7 cellular contexts compared by ENCODE assay signal in the genomic region with DNA sequence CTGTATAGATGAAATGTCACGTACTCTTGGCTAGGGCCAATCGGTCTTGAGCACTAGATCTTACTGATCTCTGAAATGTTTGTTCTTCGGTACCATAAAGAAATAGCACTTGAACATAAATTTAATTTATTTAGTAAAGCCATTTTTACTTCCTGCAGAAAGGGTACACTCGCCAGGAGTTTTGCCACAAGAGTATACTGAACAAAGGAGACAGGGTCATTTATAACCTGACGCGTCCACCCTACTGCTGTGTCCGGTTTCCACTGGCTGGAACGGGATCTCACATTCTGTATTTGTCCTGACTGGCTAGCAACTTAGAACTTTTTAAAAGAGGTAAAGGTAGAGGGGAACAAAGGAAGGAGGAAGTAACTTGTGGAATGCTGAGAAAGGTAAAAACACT. TPM values are rescaled to one million over a fixed set of nuclear protein-coding genes. Genes with fewer than 3 reads are reported as not detected.
A peak's percentile ranks its signal among the peaks of the same experiment; 100 is the strongest.
DNase-seq lines count a peak whose midpoint lies in the region; ATAC-seq, FAIRE-seq and TF ChIP-seq lines count a peak whose summit lies in the region.
"Not testable (repeated sequence)": the region's sequence is repeated elsewhere in the genome, so short reads cannot be mapped to it uniquely, and the experiment has no call there.

No MANE protein-coding gene starts in this region.

- peaks cover 67% of the 10 kb centered on the region for H3K79me2 ChIP-seq in astrocyte (ENCODE audit: insufficient read depth, low read length)

- H3K9me3 ChIP-seq in Caco-2; astrocyte (ENCODE audit: insufficient read depth, low read depth, low read length); esophagus squamous epithelium: not testable (repeated sequence)

- TF ChIP-seq POLR2A in esophagus squamous epithelium (IDR thresholded peaks at IDR 0.05) = not testable (repeated sequence)

- not testable (repeated sequence) for DNase-seq in Caco-2; activated T-helper 2 cell treated with anti-CD3 and anti-CD28 coated beads, Interferon-gamma antibody, Interleukin-2, Interleukin-4, amounts not matched to agents 10 μg/mL and 5 μg/mL and 100 μg/mL, durations not matched to agents 14 hours and 24 hours and 36 hours (ENCODE audit: low spot score); astrocyte (ENCODE audit: low read depth); esophagus squamous epithelium (lab: John Stamatoyannopoulos, UW); naive thymus-derived CD8-positive, alpha-beta T cell

- CTCF ChIA-PET in Caco-2 (lab: Charles Lee) = not testable (repeated sequence)

- 51 to 54% methylated on average over 7 to 8 of the region's 8 CpGs for WGBS in esophagus squamous epithelium, 2 donors

- H3K27me3 ChIP-seq in Caco-2 (replicated peaks; ENCODE audit: control insufficient read depth, insufficient read depth, low read length); astrocyte (ENCODE audit: insufficient read depth, low read length); esophagus squamous epithelium: not testable (repeated sequence)

- not testable (repeated sequence) for H3K9ac ChIP-seq in astrocyte (ENCODE audit: low read length)

- not testable (repeated sequence) for TF ChIP-seq CTCF in Caco-2 (IDR thresholded peaks at IDR 0.05; ENCODE audit: insufficient read depth in 1 of 2, low read depth in 1 of 2, low read length in 1 of 2, severe bottlenecking in 1 of 2, unreplicated experiment in 1 of 2); astrocyte (IDR thresholded peaks at IDR 0.05; ENCODE audit: insufficient read depth, low read depth, low read length); esophagus squamous epithelium (IDR thresholded peaks at IDR 0.05)

- not testable (repeated sequence) for H2AFZ ChIP-seq in astrocyte (ENCODE audit: low read depth, low read length)

- H3K27ac Mint-ChIP-seq in Caco-2 (ENCODE audit: unreplicated experiment) (peak overlapping the region; percentile 0), astrocyte (ENCODE audit: unreplicated experiment) (peak overlapping the region; percentile 23)
- H3K27ac Mint-ChIP-seq in T-helper 1 cell treated with Interleukin-12 subunit alpha and Interleukin-12 subunit beta and Interleukin-4 antibody, amounts not matched to agents 30 μg/mL and 1 μg/mL, for 36 hours = peak overlapping the region; percentile 38
- H3K27ac Mint-ChIP-seq in activated T-helper 2 cell treated with anti-CD3 and anti-CD28 coated beads, Interferon-gamma antibody, Interleukin-2, Interleukin-4, amounts not matched to agents 10 μg/mL and 5 μg/mL and 100 μg/mL, durations not matched to agents 14 hours and 24 hours and 36 hours = peak overlapping the region; percentile 36
- peak overlapping the region; percentile 58 to 89 (median 78) for H3K27ac Mint-ChIP-seq in naive thymus-derived CD8-positive, alpha-beta T cell
- peak overlapping the region; percentile 43 for H3K27ac Mint-ChIP-seq in stimulated activated memory B cell treated with anti-CD40 and anti-IgM and Interleukin-4, amounts not matched to agents 10 μg/mL and 1 μg/mL and 100 μg/mL, for 72 hours

- H3K4me1 ChIP-seq in Caco-2 = not testable (repeated sequence)
- H3K4me1 ChIP-seq in astrocyte (ENCODE audit: insufficient read depth, low read length) (peaks cover 13% of the 10 kb centered on the region), esophagus squamous epithelium (peaks cover 8 to 57% (median 12%) of the 10 kb centered on the region in 3 donors)

- peaks cover 78% of the 10 kb centered on the region for H3K36me3 Mint-ChIP-seq in Caco-2 (ENCODE audit: insufficient read depth, unreplicated experiment)
- H3K36me3 Mint-ChIP-seq in T-helper 1 cell treated with Interleukin-12 subunit alpha and Interleukin-12 subunit beta and Interleukin-4 antibody, amounts not matched to agents 30 μg/mL and 1 μg/mL, for 36 hours (ENCODE audit: low read depth) = peaks cover 34% of the 10 kb centered on the region
- peaks cover 61% of the 10 kb centered on the region for H3K36me3 Mint-ChIP-seq in activated T-helper 2 cell treated with anti-CD3 and anti-CD28 coated beads, Interferon-gamma antibody, Interleukin-2, Interleukin-4, amounts not matched to agents 10 μg/mL and 5 μg/mL and 100 μg/mL, durations not matched to agents 14 hours and 24 hours and 36 hours (ENCODE audit: low read depth)
- not testable (repeated sequence) for H3K36me3 Mint-ChIP-seq in astrocyte (ENCODE audit: low read depth, unreplicated experiment)
- H3K36me3 Mint-ChIP-seq in naive thymus-derived CD8-positive, alpha-beta T cell = peaks cover 0 to 44% (median 3%) of the 10 kb centered on the region in 3 donors
- peaks cover 30% of the 10 kb centered on the region for H3K36me3 Mint-ChIP-seq in stimulated activated memory B cell treated with anti-CD40 and anti-IgM and Interleukin-4, amounts not matched to agents 10 μg/mL and 1 μg/mL and 100 μg/mL, for 72 hours

- peaks cover 31% of the 10 kb centered on the region for H3K4me1 Mint-ChIP-seq in Caco-2 (ENCODE audit: low read depth, unreplicated experiment)
- H3K4me1 Mint-ChIP-seq in T-helper 1 cell treated with Interleukin-12 subunit alpha and Interleukin-12 subunit beta and Interleukin-4 antibody, amounts not matched to agents 30 μg/mL and 1 μg/mL, for 36 hours (ENCODE audit: low read depth) = peaks cover 58% of the 10 kb centered on the region
- peaks cover 76% of the 10 kb centered on the region for H3K4me1 Mint-ChIP-seq in activated T-helper 2 cell treated with anti-CD3 and anti-CD28 coated beads, Interferon-gamma antibody, Interleukin-2, Interleukin-4, amounts not matched to agents 10 μg/mL and 5 μg/mL and 100 μg/mL, durations not matched to agents 14 hours and 24 hours and 36 hours (ENCODE audit: low read depth)
- peaks cover 37% of the 10 kb centered on the region for H3K4me1 Mint-ChIP-seq in astrocyte (ENCODE audit: low read depth, unreplicated experiment)
- H3K4me1 Mint-ChIP-seq in naive thymus-derived CD8-positive, alpha-beta T cell = peaks cover 30 to 67% (median 65%) of the 10 kb centered on the region in 4 donors
- H3K4me1 Mint-ChIP-seq in stimulated activated memory B cell treated with anti-CD40 and anti-IgM and Interleukin-4, amounts not matched to agents 10 μg/mL and 1 μg/mL and 100 μg/mL, for 72 hours = peaks cover 61% of the 10 kb centered on the region

- not testable (repeated sequence) for H3K4me3 ChIP-seq in Caco-2 (ENCODE audit: low read depth, low read length); astrocyte (ENCODE audit: insufficient read depth, low read depth, low read length); esophagus squamous epithelium

- not testable (repeated sequence) for H3K4me2 ChIP-seq in astrocyte (ENCODE audit: low read length)

- intact Hi-C loops in Caco-2 (cut with micrococcal nuclease; ENCODE audit: unreplicated experiment); activated T-helper 2 cell treated with anti-CD3 and anti-CD28 coated beads, Interferon-gamma antibody, Interleukin-2, Interleukin-4, amounts not matched to agents 10 μg/mL and 5 μg/mL and 100 μg/mL, durations not matched to agents 14 hours and 24 hours and 36 hours (cut with micrococcal nuclease); esophagus squamous epithelium (cut with DNase I): not testable (repeated sequence)

- H3K27ac ChIP-seq in astrocyte (ENCODE audit: low read depth, low read length) = not testable (repeated sequence)
- H3K27ac ChIP-seq in esophagus squamous epithelium = peak overlapping the region in 3 of 4 donors; percentile 4 to 47 (median 18)

- H3K27me3 Mint-ChIP-seq in Caco-2 (ENCODE audit: insufficient read depth, unreplicated experiment); T-helper 1 cell treated with Interleukin-12 subunit alpha and Interleukin-12 subunit beta and Interleukin-4 antibody, amounts not matched to agents 30 μg/mL and 1 μg/mL, for 36 hours (ENCODE audit: low read depth); activated T-helper 2 cell treated with anti-CD3 and anti-CD28 coated beads, Interferon-gamma antibody, Interleukin-2, Interleukin-4, amounts not matched to agents 10 μg/mL and 5 μg/mL and 100 μg/mL, durations not matched to agents 14 hours and 24 hours and 36 hours (ENCODE audit: low read depth); astrocyte (ENCODE audit: low read depth, unreplicated experiment); naive thymus-derived CD8-positive, alpha-beta T cell; stimulated activated memory B cell treated with anti-CD40 and anti-IgM and Interleukin-4, amounts not matched to agents 10 μg/mL and 1 μg/mL and 100 μg/mL, for 72 hours: not testable (repeated sequence)

- POLR2A ChIA-PET in Caco-2 (lab: Charles Lee) = not testable (repeated sequence)
- POLR2A ChIA-PET in naive thymus-derived CD8-positive, alpha-beta T cell (lab: Charles Lee) = interaction anchor here (0.6 kb wide), 1 partner anchor 480 kb away, joined by 3 read pairs; no protein-coding TSS in a partner anchor

- not testable (repeated sequence) for H4K20me1 ChIP-seq in astrocyte (ENCODE audit: insufficient read depth, low read length)

- not testable (repeated sequence) for H3K36me3 ChIP-seq in Caco-2 (ENCODE audit: control insufficient read depth, insufficient read depth, low read length)
- H3K36me3 ChIP-seq in astrocyte (ENCODE audit: insufficient read depth, low read length) (peaks cover 20% of the 10 kb centered on the region), esophagus squamous epithelium (peaks cover 0 to 35% (median 6%) of the 10 kb centered on the region in 3 donors)

- H3K9me3 Mint-ChIP-seq in Caco-2 (ENCODE audit: unreplicated experiment); T-helper 1 cell treated with Interleukin-12 subunit alpha and Interleukin-12 subunit beta and Interleukin-4 antibody, amounts not matched to agents 30 μg/mL and 1 μg/mL, for 36 hours; activated T-helper 2 cell treated with anti-CD3 and anti-CD28 coated beads, Interferon-gamma antibody, Interleukin-2, Interleukin-4, amounts not matched to agents 10 μg/mL and 5 μg/mL and 100 μg/mL, durations not matched to agents 14 hours and 24 hours and 36 hours; astrocyte (ENCODE audit: unreplicated experiment); naive thymus-derived CD8-positive, alpha-beta T cell; stimulated activated memory B cell treated with anti-CD40 and anti-IgM and Interleukin-4, amounts not matched to agents 10 μg/mL and 1 μg/mL and 100 μg/mL, for 72 hours: not testable (repeated sequence)

- H3K4me3 Mint-ChIP-seq in Caco-2 (ENCODE audit: unreplicated experiment) = peak overlapping the region; percentile 41
- H3K4me3 Mint-ChIP-seq in T-helper 1 cell treated with Interleukin-12 subunit alpha and Interleukin-12 subunit beta and Interleukin-4 antibody, amounts not matched to agents 30 μg/mL and 1 μg/mL, for 36 hours; activated T-helper 2 cell treated with anti-CD3 and anti-CD28 coated beads, Interferon-gamma antibody, Interleukin-2, Interleukin-4, amounts not matched to agents 10 μg/mL and 5 μg/mL and 100 μg/mL, durations not matched to agents 14 hours and 24 hours and 36 hours (ENCODE audit: low read depth); astrocyte (ENCODE audit: unreplicated experiment); stimulated activated memory B cell treated with anti-CD40 and anti-IgM and Interleukin-4, amounts not matched to agents 10 μg/mL and 1 μg/mL and 100 μg/mL, for 72 hours: not testable (repeated sequence)
- peak overlapping the region in 6 of 10 donors; percentile 23 to 64 (median 34) for H3K4me3 Mint-ChIP-seq in naive thymus-derived CD8-positive, alpha-beta T cell

- not testable (repeated sequence) for FAIRE-seq in astrocyte (lab: Jason Lieb, UNC)

- not testable (repeated sequence) for BruUV-seq in Caco-2 (replicated peaks; lab: Mats Ljungman, UMichigan)

- ATAC-seq in naive thymus-derived CD8-positive, alpha-beta T cell; stimulated activated memory B cell treated with anti-CD40 and anti-IgM and Interleukin-4, amounts not matched to agents 10 μg/mL and 1 μg/mL and 100 μg/mL, for 72 hours: not testable (repeated sequence)

RNA-seq across cellular contexts. Expression of a gene that starts 29.4 kb away (rescaled TPM):
- total RNA-seq in Caco-2 (2022) (146 and 153 TPM in 2 replicates), astrocyte (113 and 129 TPM in 2 replicates), esophagus squamous epithelium (10 to 100 TPM; 32.6 to 52.8 (median 43.3) TPM)
- total RNA-seq in activated T-helper 2 cell treated with anti-CD3 and anti-CD28 coated beads, Interferon-gamma antibody, Interleukin-2, Interleukin-4, amounts not matched to agents 10 μg/mL and 5 μg/mL and 100 μg/mL, durations not matched to agents 14 hours and 24 hours and 36 hours = 258 and 261 TPM in 2 replicates
- 10 to 100 TPM; 66.8 to 73.4 TPM for total RNA-seq in naive thymus-derived CD8-positive, alpha-beta T cell
- 100 to 1,000 TPM; 117 to 123 (median 118) TPM for polyA plus RNA-seq in naive thymus-derived CD8-positive, alpha-beta T cell

RNA-seq across cellular contexts. Expression of a gene that starts 34.7 kb away (rescaled TPM):
- total RNA-seq in Caco-2 (2022) (236 TPM in 2 replicates), astrocyte (54.8 and 60.2 TPM in 2 replicates), esophagus squamous epithelium (10 to 100 TPM; 16.0 to 33.8 (median 25.7) TPM)
- 92.0 and 93.9 TPM in 2 replicates for total RNA-seq in activated T-helper 2 cell treated with anti-CD3 and anti-CD28 coated beads, Interferon-gamma antibody, Interleukin-2, Interleukin-4, amounts not matched to agents 10 μg/mL and 5 μg/mL and 100 μg/mL, durations not matched to agents 14 hours and 24 hours and 36 hours
- 10 to 100 TPM; 52.0 to 55.5 TPM for total RNA-seq in naive thymus-derived CD8-positive, alpha-beta T cell
- polyA plus RNA-seq in naive thymus-derived CD8-positive, alpha-beta T cell = 10 to 100 TPM; 38.0 to 47.8 (median 38.1) TPM

RNA-seq across cellular contexts. Expression of a gene that starts 54.9 kb away (rescaled TPM):
- total RNA-seq in Caco-2 (2022) (77.0 and 78.2 TPM in 2 replicates), astrocyte (65.6 and 73.8 TPM in 2 replicates), esophagus squamous epithelium (10 to 100 TPM; 22.9 to 59.9 (median 43.4) TPM)
- total RNA-seq in activated T-helper 2 cell treated with anti-CD3 and anti-CD28 coated beads, Interferon-gamma antibody, Interleukin-2, Interleukin-4, amounts not matched to agents 10 μg/mL and 5 μg/mL and 100 μg/mL, durations not matched to agents 14 hours and 24 hours and 36 hours = 80.5 and 89.3 TPM in 2 replicates
- 10 to 100 TPM; 35.6 to 40.8 TPM for total RNA-seq in naive thymus-derived CD8-positive, alpha-beta T cell
- polyA plus RNA-seq in naive thymus-derived CD8-positive, alpha-beta T cell = 10 to 100 TPM; 62.4 to 64.6 (median 64.2) TPM

Comparison
In these comparisons a context has a peak if more than half of its experiments do, and no peak if none do; other contexts are left out.
1. H3K27ac Mint-ChIP-seq: peak in every context shown above with its lines; median percentile 78 in naive thymus-derived CD8-positive, alpha-beta T cell; 43 in stimulated activated memory B cell treated with anti-CD40 and anti-IgM and Interleukin-4, amounts not matched to agents 10 μg/mL and 1 μg/mL and 100 μg/mL, for 72 hours; 38 in T-helper 1 cell treated with Interleukin-12 subunit alpha and Interleukin-12 subunit beta and Interleukin-4 antibody, amounts not matched to agents 30 μg/mL and 1 μg/mL, for 36 hours; 36 in activated T-helper 2 cell treated with anti-CD3 and anti-CD28 coated beads, Interferon-gamma antibody, Interleukin-2, Interleukin-4, amounts not matched to agents 10 μg/mL and 5 μg/mL and 100 μg/mL, durations not matched to agents 14 hours and 24 hours and 36 hours; 23 in astrocyte; 0 in Caco-2.